Comparison of ENCODE assay signal across 8 cellular contexts in the genomic region with DNA sequence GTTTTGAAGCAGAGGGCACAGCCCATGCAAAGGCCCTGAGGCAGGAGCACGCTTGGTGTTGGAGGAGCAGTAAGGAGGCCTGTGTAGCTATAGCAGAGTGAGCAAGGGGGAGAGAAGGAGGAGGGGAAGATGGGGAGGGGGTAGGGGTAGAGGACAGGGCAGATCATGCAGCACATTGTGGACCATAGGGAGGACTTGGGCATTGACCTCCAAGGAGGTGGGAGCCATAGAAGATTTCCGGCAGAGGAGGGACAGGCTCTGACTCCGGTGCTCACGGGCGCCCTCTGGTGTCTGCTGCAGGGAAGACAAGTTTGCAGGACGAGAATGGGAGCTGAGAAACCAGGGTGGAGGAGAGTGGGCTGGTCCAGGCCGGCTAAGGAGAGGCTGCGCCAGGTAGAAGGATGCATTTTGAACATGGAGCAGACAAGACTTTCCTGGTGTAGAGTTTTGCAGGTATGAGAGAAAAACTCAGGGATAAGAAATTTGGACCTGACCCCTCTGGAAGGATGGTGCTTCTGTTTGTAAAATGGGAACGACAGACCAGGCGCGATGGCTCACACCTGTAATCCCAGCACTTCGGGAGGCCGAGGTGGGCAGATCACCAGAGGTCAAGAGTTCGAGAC. TPM values are rescaled to one million over a fixed set of nuclear protein-coding genes. Genes with fewer than 3 reads are reported as not detected.
DNase-seq lines count a peak whose midpoint lies in the region; ATAC-seq, FAIRE-seq and TF ChIP-seq lines count a peak whose summit lies in the region.

No MANE protein-coding gene starts in this region.

- peaks cover 10% of the 10 kb centered on the region for H3K27me3 Mint-ChIP-seq in memory B cell

- peak; percentile 52 to 54; a peak in 4 of 5 replicates for TF ChIP-seq RAD21 in A549 (conservative IDR thresholded peaks at IDR 0.05 in 1 of 2, IDR thresholded peaks at IDR 0.05 in 1 of 2)

- H3K27ac Mint-ChIP-seq in memory B cell: no peak overlapping the region

- FAIRE-seq in A549 (lab: Jason Lieb, UNC): no peak

- TF ChIP-seq EP300 in A549 (IDR thresholded peaks at IDR 0.05): no peak

- ATAC-seq in A549 (peak; percentile 80 to 89), memory B cell (ENCODE audit: low read depth) (peak; percentile 86), GM18511 (IDR thresholded peaks at IDR 0.05; ENCODE audit: unreplicated experiment) (no peak)

- no peak for TF ChIP-seq POLR2A in A549 (IDR thresholded peaks at IDR 0.05; ENCODE audit: low read length)

- 22% methylated on average over 14 of the region's 14 CpGs for WGBS in A549 (ENCODE audit: missing lambda C conversion rate)

- no peaks in the 10 kb centered on the region for H3K9me3 Mint-ChIP-seq in memory B cell

- in situ Hi-C loops in GM13976 (cut with MboI; ENCODE audit: low sequenced_read_pairs, unreplicated experiment): no loop called here

- H3K4me1 Mint-ChIP-seq in memory B cell: peaks cover 10% of the 10 kb centered on the region

- no peak overlapping the region for H3K4me3 ChIP-seq in A549

- peak overlapping the region; percentile 59 for H3K4me3 Mint-ChIP-seq in memory B cell

- peak overlapping the region; percentile 77 to 81 for H3K27ac ChIP-seq in A549

- POLR2A ChIA-PET in A549 (lab: Yijun Ruan, JAX): interaction anchor here (0.5 to 1.4 kb wide), 4 partner anchors 9 to 422 kb away, joined by 3 to 5 read pairs (median 4); partner anchors contain the start of gene EEF2

- DNase-seq in A549 (ENCODE audit: low read depth in 1 of 2, low spot score in 1 of 2) (peak; percentile 72 to 76), GM13976 (ENCODE audit: low spot score) (peak; percentile 91), NCI-H510A (lab: John Stamatoyannopoulos, UW) (peak; percentile 33), dermis blood vessel endothelial cell (peak; percentile 76), memory B cell (ENCODE audit: low spot score in 2 of 2) (peak; percentile 86 to 90)
- DNase-seq in activated CD4-positive, alpha-beta T cell treated with anti-CD3 and anti-CD28 coated beads, Interleukin-2, amount 50 U/mL, for 1 hour: peak; percentile 90
- peak; percentile 89 for DNase-seq in stimulated activated CD8-positive, alpha-beta memory T cell treated with anti-CD3 and anti-CD28 coated beads, Interleukin-15, amount 100 ng/mL, for 24 hours (ENCODE audit: low read depth)

- CTCF ChIA-PET in A549 (lab: Yijun Ruan, JAX): interaction anchor here (0.6 to 6.0 kb wide), 41 partner anchors 9 to 374 kb away, joined by 3 to 66 read pairs (median 4); partner anchors contain the start of genes CREB3L3 and EEF2

- H3K9me3 ChIP-seq in A549: no peaks in the 10 kb centered on the region

- H3K36me3 Mint-ChIP-seq in memory B cell: no peaks in the 10 kb centered on the region

- peaks cover 20% of the 10 kb centered on the region for H3K4me1 ChIP-seq in A549

- TF ChIP-seq CTCF in A549 (IDR thresholded peaks at IDR 0.05) (peak; percentile 52), GM13976 (IDR thresholded peaks at IDR 0.05; ENCODE audit: borderline replicate concordance, control extremely low read depth, extremely low read depth, insufficient read depth, missing control alignments) (peak; percentile 96)

- H3K4me2 ChIP-seq in A549: peak overlapping the region; percentile 65

TF ChIP-seq in A549, 52 proteins besides CTCF, POLR2A, EP300 and RAD21:
- TF ChIP-seq SMC3 (IDR thresholded peaks at IDR 0.05) (peak; percentile 60), NPAS2 (CRISPR knock-in tag; IDR thresholded peaks at IDR 0.05; ENCODE audit: borderline replicate concordance) (no peak), ZFP36 (IDR thresholded peaks at IDR 0.05; ENCODE audit: borderline replicate concordance, partially characterized antibody) (peak; percentile 62)
- TF ChIP-seq, protein P1, sequence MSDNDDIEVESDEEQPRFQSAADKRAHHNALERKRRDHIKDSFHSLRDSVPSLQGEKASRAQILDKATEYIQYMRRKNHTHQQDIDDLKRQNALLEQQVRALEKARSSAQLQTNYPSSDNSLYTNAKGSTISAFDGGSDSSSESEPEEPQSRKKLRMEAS (IDR thresholded peaks at IDR 0.05): 0 out of 2 replicates have a peak, but pooled peaks have one; percentile 14

RNA-seq across cellular contexts. Expression of gene CREB3L3, which starts 13.7 kb away (rescaled TPM):
- 0.05 and 0.07 TPM in 2 replicates for polyA plus RNA-seq in A549 (2011; rRNA removed)
- polyA plus RNA-seq in A549 (2012; cell fraction: cytosol; rRNA removed): 0.01 and 0.04 TPM in 2 replicates
- polyA plus RNA-seq in A549 (2012; cell fraction: nucleus; rRNA removed): 0.09 TPM in 1 of 2 replicates, not detected in the other
- polyA plus RNA-seq in A549 (2017; fragmentation: RNase III; extraction: RNeasy Plus Mini Kit Qiagen cat#74134 plus additional on column Dnase treatment): 0.05 to 0.20 TPM (median 0.08 TPM) in 3 replicates
- 0.45 TPM in 1 of 2 replicates, not detected in the other for polyA minus RNA-seq in A549 (2011; rRNA and poly(A)+ RNA removed)
- total RNA-seq in dermis blood vessel endothelial cell: not detected in 2 replicates

RNA-seq across cellular contexts. Expression of gene MAP2K2, which starts 15.8 kb away (rescaled TPM):
- polyA plus RNA-seq in A549 (2011; rRNA removed) (40.4 and 41.7 TPM in 2 replicates), A549 (2017; fragmentation: RNase III; extraction: RNeasy Plus Mini Kit Qiagen cat#74134 plus additional on column Dnase treatment) (98.5 to 116 TPM (median 115 TPM) in 3 replicates)
- polyA plus RNA-seq in A549 (2012; cell fraction: cytosol; rRNA removed): 129 and 151 TPM in 2 replicates
- polyA plus RNA-seq in A549 (2012; cell fraction: nucleus; rRNA removed): 146 and 171 TPM in 2 replicates
- polyA minus RNA-seq in A549 (2011; rRNA and poly(A)+ RNA removed): 51.6 and 58.5 TPM in 2 replicates
- total RNA-seq in dermis blood vessel endothelial cell: 152 and 183 TPM in 2 replicates

RNA-seq across cellular contexts. Expression of gene SIRT6, which starts 42.6 kb away (rescaled TPM):
- polyA plus RNA-seq in A549 (2011; rRNA removed): 10.2 and 11.7 TPM in 2 replicates
- 33.0 and 36.6 TPM in 2 replicates for polyA plus RNA-seq in A549 (2012; cell fraction: cytosol; rRNA removed)
- 71.9 and 111 TPM in 2 replicates for polyA plus RNA-seq in A549 (2012; cell fraction: nucleus; rRNA removed)
- polyA plus RNA-seq in A549 (2017; fragmentation: RNase III; extraction: RNeasy Plus Mini Kit Qiagen cat#74134 plus additional on column Dnase treatment): 20.2 to 22.6 TPM (median 21.6 TPM) in 3 replicates
- polyA minus RNA-seq in A549 (2011; rRNA and poly(A)+ RNA removed): 5.5 and 7.5 TPM in 2 replicates
- total RNA-seq in dermis blood vessel endothelial cell: 14.0 and 23.1 TPM in 2 replicates

RNA-seq across cellular contexts. Expression of gene ANKRD24, which starts 42.8 kb away (rescaled TPM):
- polyA plus RNA-seq in A549 (2011; rRNA removed): 0.12 and 0.28 TPM in 2 replicates
- 0.09 TPM in 2 replicates for polyA plus RNA-seq in A549 (2012; cell fraction: cytosol; rRNA removed)
- polyA plus RNA-seq in A549 (2012; cell fraction: nucleus; rRNA removed): 0.71 and 0.88 TPM in 2 replicates
- polyA plus RNA-seq in A549 (2017; fragmentation: RNase III; extraction: RNeasy Plus Mini Kit Qiagen cat#74134 plus additional on column Dnase treatment): 0.28 to 0.54 TPM (median 0.36 TPM) in 3 replicates
- polyA minus RNA-seq in A549 (2011; rRNA and poly(A)+ RNA removed): 0.10 and 0.21 TPM in 2 replicates
- total RNA-seq in dermis blood vessel endothelial cell: 0.42 and 0.68 TPM in 2 replicates

Comparison
In these comparisons a context has a peak if more than half of its experiments do, and no peak if none do; other contexts are left out.
1. DNase-seq: peak in every context shown above with its lines; median percentile 91 in GM13976; 90 in activated CD4-positive, alpha-beta T cell treated with anti-CD3 and anti-CD28 coated beads, Interleukin-2, amount 50 U/mL, for 1 hour; 89 in stimulated activated CD8-positive, alpha-beta memory T cell treated with anti-CD3 and anti-CD28 coated beads, Interleukin-15, amount 100 ng/mL, for 24 hours; 88 in memory B cell; 76 in dermis blood vessel endothelial cell; 74 in A549; 33 in NCI-H510A.